Comparison of ENCODE assay signal across 8 cellular contexts in the genomic region with DNA sequence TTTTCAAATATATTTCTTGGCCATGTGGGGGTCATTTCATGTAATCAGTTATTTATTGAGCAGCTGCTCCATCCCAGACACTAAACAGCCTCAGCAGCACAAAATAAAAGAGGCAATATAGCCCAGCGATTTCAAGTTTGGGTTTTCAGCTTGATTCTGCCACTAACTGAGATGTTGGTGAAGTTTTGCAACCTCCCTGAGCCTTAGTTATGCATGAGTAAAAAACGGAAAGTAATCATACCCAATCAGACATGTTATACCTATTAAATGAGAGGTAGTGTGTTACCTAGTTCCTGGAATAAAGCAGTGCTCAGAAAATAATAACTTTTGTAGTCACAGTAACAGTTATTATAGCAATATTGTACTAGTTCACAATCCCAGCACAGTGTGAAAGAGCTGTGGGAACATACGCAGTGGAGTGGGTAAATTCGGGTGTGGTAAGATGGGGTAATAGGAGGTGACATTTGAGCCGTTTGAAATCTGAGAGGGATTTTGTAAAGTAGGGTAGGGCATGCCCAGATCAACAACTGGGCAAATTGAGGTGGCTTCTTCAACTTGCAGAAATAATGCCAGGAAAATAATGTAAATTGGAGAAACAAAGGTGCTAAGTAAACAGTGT. TPM values are rescaled to one million over a fixed set of nuclear protein-coding genes. Genes with fewer than 3 reads are reported as not detected.
A peak's percentile ranks its signal among the peaks of the same experiment; 100 is the strongest.
DNase-seq lines count a peak whose midpoint lies in the region; ATAC-seq and TF ChIP-seq lines count a peak whose summit lies in the region.

No MANE protein-coding gene starts in this region.

- peak overlapping the region; percentile 89 to 96 for H3K27ac ChIP-seq in ascending aorta
- peak overlapping the region; percentile 96 for H3K27ac ChIP-seq in muscle layer of duodenum (ENCODE audit: low read length)

- H3K9me3 Mint-ChIP-seq in CD14-positive monocyte (peaks cover 0 to 2% (median 0%) of the 10 kb centered on the region in 7 donors), IgD-negative memory B cell (no peaks in the 10 kb centered on the region)

- peaks cover 0 to 11% of the 10 kb centered on the region in 2 donors for H3K4me1 ChIP-seq in ascending aorta
- peaks cover 6 to 15% of the 10 kb centered on the region in 2 donors for H3K4me1 ChIP-seq in muscle layer of duodenum (ENCODE audit: control insufficient read depth in 1 of 2, insufficient read depth in 2 of 2, low read length in 2 of 2)

- TF ChIP-seq CTCF in CD14-positive monocyte (IDR thresholded peaks at IDR 0.05) = no peak
- no peak for TF ChIP-seq CTCF in ascending aorta (IDR thresholded peaks at IDR 0.05)

- H3K4me3 ChIP-seq in ascending aorta (peak overlapping the region in 1 of 2 donors; percentile 72), muscle layer of duodenum (ENCODE audit: low read depth in 1 of 2, low read length in 2 of 2) (peak overlapping the region; percentile 82)

- DNase-seq in CD14-positive monocyte (ENCODE audit: low spot score) (no peak), ascending aorta (ENCODE audit: low spot score in 2 of 2) (no peak), activated gamma-delta T cell treated with Interleukin-2 at 50 U/mL for 16 hours (no peak), HuH-7 (ENCODE audit: low spot score) (no peak)
- DNase-seq in effector CD4-positive, alpha-beta T cell = no peak

- H3K36me3 ChIP-seq in ascending aorta = peaks cover 0 to 30% of the 10 kb centered on the region in 2 donors
- H3K36me3 ChIP-seq in muscle layer of duodenum (ENCODE audit: control insufficient read depth in 1 of 2, insufficient read depth in 2 of 2, low read length in 2 of 2) = peaks cover 0 to 7% of the 10 kb centered on the region in 2 donors

- H3K27me3 ChIP-seq in ascending aorta (no peaks in the 10 kb centered on the region), muscle layer of duodenum (ENCODE audit: low read depth, low read length) (no peaks in the 10 kb centered on the region)

- intact Hi-C loops in CD14-positive monocyte (cut with micrococcal nuclease) = loop anchor here (5.0 kb wide), 2 partner anchors 47 to 102 kb away; partner anchors contain the start of gene B4GALT5 (in 2 of the 2)
- intact Hi-C loops in ascending aorta (cut with DNase I) = loop anchor here (5.0 kb wide), 1 partner anchor 38 kb away; no protein-coding TSS in a partner anchor

- H3K4me1 Mint-ChIP-seq in CD14-positive monocyte (peaks cover 53% of the 10 kb centered on the region), IgD-negative memory B cell (peaks cover 23 to 26% (median 24%) of the 10 kb centered on the region in 3 donors)

- H3K27ac Mint-ChIP-seq in CD14-positive monocyte (peak overlapping the region; percentile 99), IgD-negative memory B cell (peak overlapping the region; percentile 94 to 98 (median 96))

- peaks cover 22 to 39% of the 10 kb centered on the region in 2 donors for H3K36me3 Mint-ChIP-seq in CD14-positive monocyte
- H3K36me3 Mint-ChIP-seq in IgD-negative memory B cell = peaks cover 1% of the 10 kb centered on the region

- peak overlapping the region; percentile 90 to 94 for H3K4me3 Mint-ChIP-seq in CD14-positive monocyte
- peak overlapping the region; percentile 93 to 99 (median 95) for H3K4me3 Mint-ChIP-seq in IgD-negative memory B cell

- H3K9me3 ChIP-seq in ascending aorta (no peaks in the 10 kb centered on the region), muscle layer of duodenum (ENCODE audit: control insufficient read depth in 1 of 2, low read length in 2 of 2) (no peaks in the 10 kb centered on the region)

- no peak for ATAC-seq in GM18519 (IDR thresholded peaks at IDR 0.05; ENCODE audit: low FRiP score, unreplicated experiment)

- H3K27me3 Mint-ChIP-seq in CD14-positive monocyte (ENCODE audit: low read depth in 3 of 3) (peaks cover 0 to 5% (median 0%) of the 10 kb centered on the region in 3 donors), IgD-negative memory B cell (no peaks in the 10 kb centered on the region)

RNA-seq across cellular contexts. Expression of gene SLC9A8, which starts 1.5 kb away (rescaled TPM):
- polyA plus RNA-seq in CD14-positive monocyte = 1 to 10 TPM; 3.0 to 3.3 TPM
- 13.2 TPM for polyA plus RNA-seq in IgD-negative memory B cell
- 9.7 TPM for total RNA-seq in ascending aorta
